8 cellular contexts compared by ENCODE assay signal in the genomic region with DNA sequence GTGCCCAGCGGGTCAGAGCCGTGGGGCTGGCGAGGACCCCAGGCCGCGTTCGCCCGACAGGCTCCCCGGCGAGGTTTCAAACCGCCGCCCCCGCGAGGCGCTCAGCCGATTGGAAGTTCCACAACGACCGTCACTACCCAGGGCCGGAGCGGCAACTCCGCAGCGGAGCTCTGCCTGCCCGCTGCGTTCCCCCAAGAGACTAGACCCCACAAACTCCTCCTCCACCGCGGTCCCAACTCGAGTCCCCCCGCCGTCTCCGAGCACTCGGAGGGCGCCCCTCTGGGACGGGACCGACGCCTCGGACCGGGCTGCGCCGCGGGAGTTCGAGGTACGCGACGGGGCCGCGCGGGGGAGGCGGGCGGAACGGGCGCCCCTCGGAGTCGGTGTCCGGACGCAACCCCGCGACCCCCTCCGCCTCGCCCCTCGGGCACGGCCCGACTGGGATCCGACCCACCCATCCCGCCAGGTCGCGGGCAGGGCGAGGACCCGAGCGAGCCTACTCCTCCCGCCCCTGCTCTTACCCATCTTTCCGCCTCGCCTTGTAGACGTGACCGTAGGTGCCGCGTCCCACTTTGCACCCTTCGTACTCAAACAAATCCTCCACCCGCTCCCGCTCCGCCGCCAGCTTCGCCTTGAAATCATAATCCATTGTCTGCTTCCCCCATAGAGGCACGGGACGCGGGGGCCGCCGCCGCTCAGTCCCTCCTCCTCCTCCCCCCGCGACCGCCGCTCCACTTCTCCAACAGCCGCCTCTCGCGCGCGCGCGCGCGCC. TPM values are rescaled to one million over a fixed set of nuclear protein-coding genes. Genes with fewer than 3 reads are reported as not detected.
A peak's percentile ranks its signal among the peaks of the same experiment; 100 is the strongest.
DNase-seq lines count a peak whose midpoint lies in the region; ATAC-seq and TF ChIP-seq lines count a peak whose summit lies in the region.

No MANE protein-coding gene starts in this region.

- ATAC-seq in GM21381 (IDR thresholded peaks at IDR 0.05; ENCODE audit: unreplicated experiment) = peak; percentile 10
- ATAC-seq in left ventricle myocardium superior = peak; percentile 30

- H3K27me3 ChIP-seq in prostate gland (replicated peaks; ENCODE audit: insufficient read depth) (no peaks in the 10 kb centered on the region), vagina (no peaks in the 10 kb centered on the region)

- peak overlapping the region; percentile 96 for H3K4me3 ChIP-seq in prostate gland
- peak overlapping the region; percentile 75 to 79 for H3K4me3 ChIP-seq in vagina

- intact Hi-C loops in left ventricle myocardium superior (cut with micrococcal nuclease) (loop anchor here (5.0 kb wide), 1 partner anchor 63 kb away; no protein-coding TSS in a partner anchor), prostate gland (cut with DNase I) (loop anchor here (2.0 kb wide), 1 partner anchor 60 kb away; a partner anchor contains a TSS), vagina (cut with DNase I) (loop anchor here (2.0 kb wide), 1 partner anchor 60 kb away; a partner anchor contains a TSS)

- H3K9me3 ChIP-seq in prostate gland (no peaks in the 10 kb centered on the region), vagina (no peaks in the 10 kb centered on the region)

- TF ChIP-seq CTCF in prostate gland (IDR thresholded peaks at IDR 0.05) (no peak), vagina (IDR thresholded peaks at IDR 0.05) (no peak)

- no peaks in the 10 kb centered on the region for H3K36me3 ChIP-seq in prostate gland
- H3K36me3 ChIP-seq in vagina = no peaks in the 10 kb centered on the region

- no peaks in the 10 kb centered on the region for H3K4me1 ChIP-seq in prostate gland (replicated peaks)
- H3K4me1 ChIP-seq in vagina = peaks cover 26% of the 10 kb centered on the region

- TF ChIP-seq POLR2A in prostate gland (IDR thresholded peaks at IDR 0.05) (no peak), vagina (IDR thresholded peaks at IDR 0.05) (no peak)

- DNase-seq in COR-L47 (lab: John Stamatoyannopoulos, UW) (peak; percentile 0), HuH-7 (ENCODE audit: low spot score) (peak; percentile 50), SW480 (ENCODE audit: low spot score) (peak; percentile 17), amniotic epithelial cell (ENCODE audit: low read depth) (peak; percentile 35), left ventricle myocardium superior (peak; percentile 74), prostate gland (ENCODE audit: low spot score) (no peak), vagina (ENCODE audit: extremely low spot score in 2 of 2) (no peak)

- 2% methylated on average over 47 of the region's 100 CpGs for WGBS in prostate gland

- H3K27ac ChIP-seq in prostate gland (peak overlapping the region; percentile 95 to 96), vagina (peak overlapping the region; percentile 93)

RNA-seq across cellular contexts. Expression of a gene that starts 0.6 kb away (rescaled TPM):
- 11.0 TPM for total RNA-seq in left ventricle myocardium superior
- total RNA-seq in prostate gland = 10 to 100 TPM; 41.4 to 70.2 TPM
- 10.6 TPM for total RNA-seq in vagina

RNA-seq across cellular contexts. Expression of a gene that starts 59.9 kb away (rescaled TPM):
- total RNA-seq in left ventricle myocardium superior = 89.3 TPM
- 100 to 1,000 TPM; 286 to 504 TPM for total RNA-seq in prostate gland
- total RNA-seq in vagina = 58.2 TPM

Comparison
In these comparisons a context has a peak if more than half of its experiments do, and no peak if none do; other contexts are left out.
1. DNase-seq: peak in COR-L47 (single experiment), HuH-7 (single experiment), SW480 (single experiment), amniotic epithelial cell (single experiment) and left ventricle myocardium superior (single experiment); none in prostate gland (single experiment) and vagina (0 of 2).